In the genomic region with DNA sequence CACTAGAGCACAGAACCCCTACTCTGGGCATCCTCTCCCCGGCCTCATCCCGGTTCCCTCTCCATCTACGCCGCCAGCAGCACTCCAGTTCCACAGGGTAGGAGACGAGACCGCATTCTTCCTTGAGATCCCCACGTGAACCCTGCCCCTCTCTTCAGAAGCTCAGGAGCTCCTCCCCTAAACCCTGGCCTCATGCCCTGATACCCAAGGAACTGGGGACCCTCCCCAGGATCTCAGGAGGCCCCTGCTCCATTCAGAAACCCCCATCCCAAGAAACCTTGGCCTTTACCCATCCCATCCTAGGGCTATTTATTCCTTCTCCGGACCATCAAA, we compare ENCODE assay signal across 6 cellular contexts. TPM values are rescaled to one million over a fixed set of nuclear protein-coding genes. Genes with fewer than 3 reads are reported as not detected.
DNase-seq lines count a peak whose midpoint lies in the region; ATAC-seq and TF ChIP-seq lines count a peak whose summit lies in the region.

No MANE protein-coding gene starts in this region.

- H3K9me3 ChIP-seq in HUES48 (ENCODE audit: control insufficient read depth, insufficient read depth, low read length) (peaks cover 35% of the 10 kb centered on the region), mammary epithelial cell (replicated peaks; ENCODE audit: insufficient read depth, low read length) (peaks cover 5% of the 10 kb centered on the region), psoas muscle (no peaks in the 10 kb centered on the region)

- H3K79me2 ChIP-seq in mammary epithelial cell (ENCODE audit: insufficient read depth, low read length) = peaks cover 25% of the 10 kb centered on the region

- ATAC-seq in psoas muscle = no peak

- peak overlapping the region; percentile 57 for H3K4me3 ChIP-seq in HUES48 (ENCODE audit: low read depth, low read length)
- H3K4me3 ChIP-seq in mammary epithelial cell (replicated peaks in 1 of 3; ENCODE audit: insufficient read depth in 1 of 3, low read depth in 2 of 3, low read length in 3 of 3) = peak overlapping the region; percentile 41 to 74 (median 65)
- H3K4me3 ChIP-seq in psoas muscle = peak overlapping the region; percentile 66

- intact Hi-C loops in mammary epithelial cell (cut with micrococcal nuclease) = loop anchor here (2.0 kb wide), 1 partner anchor 18 kb away; no protein-coding TSS in a partner anchor
- intact Hi-C loops in psoas muscle (cut with DNase I) = no loop called here

- WGBS in mammary epithelial cell (ENCODE audit: low coverage, missing lambda C conversion rate) = 48% methylated on average over 6 of the region's 8 CpGs
- 54 to 69% (median 60%) methylated on average over 7 to 8 of the region's 8 CpGs for WGBS in psoas muscle, 3 donors

- in situ Hi-C loops in mammary epithelial cell (cut with MboI; ENCODE audit: low sequenced_read_pairs in 2 of 2) = no loop called here

- H2AFZ ChIP-seq in mammary epithelial cell (ENCODE audit: low read depth, low read length) = no peak overlapping the region

- no peak overlapping the region; the same call in 1 of the 2 replicates for H3K9ac ChIP-seq in HUES48 (ENCODE audit: low read depth, low read length)
- peak overlapping the region; percentile 30 for H3K9ac ChIP-seq in mammary epithelial cell (ENCODE audit: insufficient read depth, low read length)

- CTCF ChIA-PET in mammary epithelial cell (lab: Charles Lee; ENCODE audit: low non-redundant PET) = no interaction called here

- H3K27me3 ChIP-seq in HUES48 (ENCODE audit: control insufficient read depth, insufficient read depth, low read length) (no peaks in the 10 kb centered on the region), mammary epithelial cell (ENCODE audit: insufficient read depth, low read length) (no peaks in the 10 kb centered on the region), psoas muscle (ENCODE audit: insufficient read depth in 3 of 3, low read length in 2 of 3) (no peaks in the 10 kb centered on the region)

- no peaks in the 10 kb centered on the region for H4K20me1 ChIP-seq in mammary epithelial cell (ENCODE audit: insufficient read depth, low read length)

- H3K4me2 ChIP-seq in mammary epithelial cell (ENCODE audit: insufficient read depth, low read depth, low read length) = peak overlapping the region; percentile 38

- H3K27ac ChIP-seq in HUES48 (ENCODE audit: low read depth, low read length) = peak overlapping the region; percentile 61
- peak overlapping the region; percentile 56 for H3K27ac ChIP-seq in mammary epithelial cell (ENCODE audit: insufficient read depth, low read depth, low read length)
- H3K27ac ChIP-seq in psoas muscle = peak overlapping the region; percentile 79

- TF ChIP-seq CTCF in mammary epithelial cell (conservative IDR thresholded peaks at IDR 0.05 in 1 of 2, IDR thresholded peaks at IDR 0.05 in 1 of 2; ENCODE audit: extremely low read depth in 1 of 2, insufficient read depth in 1 of 2, low read depth in 1 of 2, low read length in 2 of 2) (no peak), psoas muscle (IDR thresholded peaks at IDR 0.05) (no peak), GM20000 (IDR thresholded peaks at IDR 0.05; ENCODE audit: extremely low read depth, missing control alignments) (no peak)

- H3K36me3 ChIP-seq in HUES48 (ENCODE audit: control insufficient read depth, insufficient read depth, low read length) (peaks cover 3% of the 10 kb centered on the region), mammary epithelial cell (ENCODE audit: insufficient read depth, low read length) (peaks cover 1% of the 10 kb centered on the region), psoas muscle (ENCODE audit: insufficient read depth in 1 of 2, low read depth in 1 of 2) (peaks cover 3 to 14% of the 10 kb centered on the region in 2 donors)

- no TSS peak for BruUV-seq in mammary epithelial cell (replicated peaks; lab: Mats Ljungman, UMichigan)

- DNase-seq in mammary epithelial cell = no peak
- DNase-seq in psoas muscle = no peak
- DNase-seq in stimulated activated CD4-positive, alpha-beta T cell treated with anti-CD3 and anti-CD28 coated beads, Interleukin-12 subunit alpha, Interleukin-12 subunit beta, amount 100 ng/mL, for 4 hours = no peak
- no peak for DNase-seq in GM20000 (ENCODE audit: low spot score)
- no peak for DNase-seq in Kasumi-1 (lab: John Stamatoyannopoulos, UW)

- dilution Hi-C loops in mammary epithelial cell (cut with HindIII; ENCODE audit: low sequenced_read_pairs) = no loop called here

- H3K4me1 ChIP-seq in HUES48 (ENCODE audit: control insufficient read depth, insufficient read depth, low read length) (no peaks in the 10 kb centered on the region), mammary epithelial cell (ENCODE audit: insufficient read depth, low read length) (peaks cover 11% of the 10 kb centered on the region), psoas muscle (peaks cover 5% of the 10 kb centered on the region)

RNA-seq across cellular contexts. Expression of a gene that starts 1.1 kb away (rescaled TPM):
- total RNA-seq in mammary epithelial cell (10 to 100 TPM; 13.2 to 25.4 TPM), psoas muscle (10 to 100 TPM; 14.1 to 17.6 (median 16.3) TPM)
- polyA plus RNA-seq in mammary epithelial cell (13.2 TPM), psoas muscle (10 to 100 TPM in 2 of 3 donors, 1 to 10 TPM in 1; 7.5 to 23.6 (median 18.1) TPM)
- 34.0 TPM for polyA minus RNA-seq in mammary epithelial cell

RNA-seq across cellular contexts. Expression of a gene that starts 13.3 kb away (rescaled TPM):
- total RNA-seq in mammary epithelial cell (100 to 1,000 TPM in 1 of 2 donors, 10 to 100 TPM in 1; 68.5 to 377 TPM), psoas muscle (10 to 100 TPM; 17.8 to 80.7 (median 74.0) TPM)
- polyA plus RNA-seq in mammary epithelial cell (629 TPM), psoas muscle (100 to 1,000 TPM in 2 of 3 donors, 10 to 100 TPM in 1; 76.5 to 320 (median 113) TPM)
- 468 TPM for polyA minus RNA-seq in mammary epithelial cell

RNA-seq across cellular contexts. Expression of a gene that starts 15.0 kb away (rescaled TPM):
- total RNA-seq in mammary epithelial cell = under 1 TPM in 1 of 2 donors, not detected in 1; 0.49 TPM
- polyA plus RNA-seq in mammary epithelial cell = 0.09 TPM
- polyA minus RNA-seq in mammary epithelial cell = not detected
- 1 to 10 TPM in 2 of 4 donors, under 1 TPM in 2; 0.37 to 1.2 (median 0.83) TPM for total RNA-seq in psoas muscle
- 1 to 10 TPM in 2 of 3 donors, under 1 TPM in 1; 0.76 to 1.6 (median 1.4) TPM for polyA plus RNA-seq in psoas muscle

RNA-seq across cellular contexts. Expression of a gene that starts 22.5 kb away (rescaled TPM):
- total RNA-seq in mammary epithelial cell (1 to 10 TPM; 1.4 to 2.8 TPM), psoas muscle (1 to 10 TPM; 2.9 to 3.7 (median 3.5) TPM)
- polyA plus RNA-seq in mammary epithelial cell (1.3 TPM), psoas muscle (1 to 10 TPM; 5.2 to 8.0 (median 5.3) TPM)
- polyA minus RNA-seq in mammary epithelial cell = not detected

RNA-seq across cellular contexts. Expression of a gene that starts 48.1 kb away (rescaled TPM):
- total RNA-seq in mammary epithelial cell (under 1 TPM in 1 of 2 donors, not detected in 1; under 0.01 TPM), psoas muscle (under 1 TPM in 2 of 4 donors, not detected in 2; 0.04 to 0.12 TPM)
- polyA plus RNA-seq in mammary epithelial cell (not detected), psoas muscle (under 1 TPM in 2 of 3 donors, not detected in 1; 0.01 TPM)
- polyA minus RNA-seq in mammary epithelial cell = not detected
